In genomic region chr7:8365499-8366110, GRCh38 we compare ENCODE assay signal across 9 cellular contexts.
DNase-seq lines count a peak whose midpoint lies in the region; ATAC-seq, FAIRE-seq and TF ChIP-seq lines count a peak whose summit lies in the region.
"Had no signal": no experiment of that assay in that cellular context is flagged by ENCODE, and none has a peak within 500 bp of the region (broad histone marks: within the 10 kb centered on the region; RNA-seq: fewer than 3 reads in every experiment).

No MANE protein-coding gene starts in this region.

- peak; percentile 48 for FAIRE-seq in HTR-8/SVneo (lab: Jason Lieb, UNC)

- H3K14ac ChIP-seq in mesenchymal stem cell (ENCODE audit: low read length in 2 of 2), result no peak overlapping the region

- TF ChIP-seq POLR2A in Peyer's patch (IDR thresholded peaks at IDR 0.05), result no peak

- no peak overlapping the region for H2BK12ac ChIP-seq in mesenchymal stem cell (ENCODE audit: low read length in 2 of 2)

- no peak overlapping the region for H2BK5ac ChIP-seq in mesenchymal stem cell (ENCODE audit: low read depth, low read length, poor library complexity, severe bottlenecking)

- H3K9me2 ChIP-seq in PC-9 (ENCODE audit: insufficient read depth), result no peaks in the 10 kb centered on the region; the same call in 1 of the 2 replicates

- 100% methylated on average over 1 of the region's 2 CpGs for WGBS in mesenchymal stem cell

- H2BK120ac ChIP-seq in mesenchymal stem cell (ENCODE audit: low read depth, low read length), result no peak overlapping the region

- H3K27me3 ChIP-seq in PC-9 (ENCODE audit: insufficient read depth, low read depth) (no peaks in the 10 kb centered on the region), mesenchymal stem cell (ENCODE audit: control insufficient read depth in 1 of 2, insufficient read depth in 1 of 2, low read length in 2 of 2) (no peaks in the 10 kb centered on the region), Peyer's patch (no peaks in the 10 kb centered on the region)

- H4K20me1 ChIP-seq in PC-9 (ENCODE audit: insufficient read depth), result no peaks in the 10 kb centered on the region

- peak; percentile 45; the same call in 1 of the 2 replicates for TF ChIP-seq CTCF in GM12875 (IDR thresholded peaks at IDR 0.05; ENCODE audit: borderline replicate concordance, insufficient read depth, low read depth, low read length)
- TF ChIP-seq CTCF in PC-9 (conservative IDR thresholded peaks at IDR 0.05), result peak; percentile 69
- peak in 2 of 6 experiments; percentile 6 to 14 for TF ChIP-seq CTCF in Peyer's patch (IDR thresholded peaks at IDR 0.05)

- no peak for ATAC-seq in HG02678 (IDR thresholded peaks at IDR 0.05; ENCODE audit: unreplicated experiment)
- no peak for ATAC-seq in HG02840 (IDR thresholded peaks at IDR 0.05; ENCODE audit: low FRiP score, unreplicated experiment)

- BruUV-seq in PC-9 (replicated peaks; lab: Mats Ljungman, UMichigan), result no TSS peak

- no peak overlapping the region for H3K4me3 ChIP-seq in GM12875 (ENCODE audit: low read depth, low read length)
- H3K4me3 ChIP-seq in PC-9, result no peak overlapping the region
- no peak overlapping the region for H3K4me3 ChIP-seq in mesenchymal stem cell (ENCODE audit: insufficient read depth in 1 of 2, low read depth in 1 of 2, low read length in 2 of 2)
- no peak overlapping the region for H3K4me3 ChIP-seq in Peyer's patch

- no peak overlapping the region for H3K27ac ChIP-seq in PC-9
- no peak overlapping the region for H3K27ac ChIP-seq in mesenchymal stem cell (ENCODE audit: low read length, poor library complexity, severe bottlenecking)
- no peak overlapping the region for H3K27ac ChIP-seq in Peyer's patch

- CTCF ChIA-PET in PC-9 (lab: Charles Lee), result no interaction called here

- H3K4me2 ChIP-seq in PC-9, result no peak overlapping the region
- no peak overlapping the region for H3K4me2 ChIP-seq in mesenchymal stem cell (ENCODE audit: low read length, poor library complexity, severe bottlenecking)

- H3K79me1 ChIP-seq in mesenchymal stem cell (replicated peaks; ENCODE audit: low read length, poor library complexity, severe bottlenecking), result no peaks in the 10 kb centered on the region

- intact Hi-C loops in PC-9 (cut with micrococcal nuclease; ENCODE audit: unreplicated experiment), result no loop called here

- H4K8ac ChIP-seq in mesenchymal stem cell (ENCODE audit: low read length), result no peak overlapping the region

- H2AFZ ChIP-seq in PC-9 (no peak overlapping the region), mesenchymal stem cell (ENCODE audit: low read depth, low read length) (no peak overlapping the region)

- H3K9me3 ChIP-seq in PC-9 (ENCODE audit: insufficient read depth, low read depth), result no peaks in the 10 kb centered on the region
- H3K9me3 ChIP-seq in mesenchymal stem cell (ENCODE audit: control insufficient read depth, low read length), result no peaks in the 10 kb centered on the region
- no peaks in the 10 kb centered on the region for H3K9me3 ChIP-seq in Peyer's patch

- H2AK5ac ChIP-seq in mesenchymal stem cell (ENCODE audit: low read length, severe bottlenecking), result no peak overlapping the region

- no peak overlapping the region for H3K9ac ChIP-seq in mesenchymal stem cell (ENCODE audit: low read length)

- H3K79me2 ChIP-seq in PC-9 (ENCODE audit: low read depth), result no peaks in the 10 kb centered on the region

- no peak overlapping the region for H3K18ac ChIP-seq in mesenchymal stem cell (ENCODE audit: low read depth in 1 of 2, low read length in 2 of 2)

- H3K36me3 ChIP-seq in PC-9 (ENCODE audit: low read depth), result no peaks in the 10 kb centered on the region
- H3K36me3 ChIP-seq in mesenchymal stem cell (ENCODE audit: control insufficient read depth in 1 of 2, insufficient read depth in 2 of 2, low read depth in 1 of 2, low read length in 2 of 2), result no peaks in the 10 kb centered on the region
- no peaks in the 10 kb centered on the region for H3K36me3 ChIP-seq in Peyer's patch

- no peak for DNase-seq in HTR-8/SVneo (ENCODE audit: insufficient read length, low spot score)
- DNase-seq in PC-9, result no peak
- DNase-seq in mesenchymal stem cell, result peak; percentile 4
- DNase-seq in HPDE6-E6E7 (ENCODE audit: extremely low spot score), result no peak
- DNase-seq in Peyer's patch, result no peak
- DNase-seq: activated naive CD8-positive, alpha-beta T cell treated with anti-CD3 and anti-CD28 coated beads, Interleukin-2, amount 10 ng/mL, durations not matched to agents 7 days and 5 days had no signal

- no peak overlapping the region for H3K23ac ChIP-seq in mesenchymal stem cell (ENCODE audit: low read length in 2 of 2)

- no peak overlapping the region for H4K91ac ChIP-seq in mesenchymal stem cell (ENCODE audit: low read length)

- no peak overlapping the region for H3K4ac ChIP-seq in mesenchymal stem cell (ENCODE audit: low read depth in 1 of 2, low read length in 2 of 2)

- H3F3A ChIP-seq in PC-9 (ENCODE audit: insufficient read depth, low read depth), result no peaks in the 10 kb centered on the region

- H2BK15ac ChIP-seq in mesenchymal stem cell (ENCODE audit: low read depth, poor library complexity, severe bottlenecking), result no peak overlapping the region

- POLR2A ChIA-PET in PC-9 (lab: Charles Lee; ENCODE audit: unreplicated experiment), result no interaction called here

- H3K4me1 ChIP-seq in PC-9 (replicated peaks; ENCODE audit: insufficient read depth) (peaks cover 10% of the 10 kb centered on the region), mesenchymal stem cell (ENCODE audit: control insufficient read depth, insufficient read depth, low read depth, low read length) (no peaks in the 10 kb centered on the region), Peyer's patch (no peaks in the 10 kb centered on the region)
